Comparison of ENCODE assay signal across 15 cellular contexts in genomic region chr1:208047975-208048374, GRCh38.
DNase-seq lines count a peak whose midpoint lies in the region; ATAC-seq, FAIRE-seq and TF ChIP-seq lines count a peak whose summit lies in the region.
"Had no signal": no experiment of that assay in that cellular context is flagged by ENCODE, and none has a peak within 500 bp of the region (broad histone marks: within the 10 kb centered on the region; RNA-seq: fewer than 3 reads in every experiment).

No MANE protein-coding gene starts in this region.

- H3K9me3 ChIP-seq in right cardiac atrium (ENCODE audit: control insufficient read depth, low read length) = no peaks in the 10 kb centered on the region
- no peaks in the 10 kb centered on the region for H3K9me3 ChIP-seq in psoas muscle
- H3K9me3 ChIP-seq: adrenal gland had no signal

- H3K27ac ChIP-seq in right cardiac atrium (ENCODE audit: low read length) (peak overlapping the region; percentile 87), psoas muscle (peak overlapping the region; percentile 66)

- ATAC-seq in right cardiac atrium (peak; percentile 67 to 77), psoas muscle (peak; percentile 67 to 82 (median 77))

- intact Hi-C loops in right cardiac atrium (cut with DNase I) = no loop called here
- intact Hi-C loops in psoas muscle (cut with DNase I) = no loop called here

- H3K4me1 ChIP-seq in right cardiac atrium (ENCODE audit: control insufficient read depth, insufficient read depth, low read length) (no peaks in the 10 kb centered on the region), psoas muscle (peaks cover 23% of the 10 kb centered on the region)

- DNase-seq in choroid plexus epithelial cell (ENCODE audit: low read depth) (peak; percentile 41), right cardiac atrium (peak; percentile 69 to 87 (median 83)), psoas muscle (peak; percentile 68 to 80), NCI-H524 treated with DMSO at 0.1 percent for 48 hours (lab: John Stamatoyannopoulos, UW) (no peak), dedifferentiated amniotic fluid mesenchymal stem cell (ENCODE audit: extremely low spot score) (no peak), iPS-NIHi7 (ENCODE audit: extremely low spot score) (no peak), GM19239 (ENCODE audit: insufficient read length, low spot score) (no peak)
- DNase-seq: activated CD8-positive, alpha-beta memory T cell treated with anti-CD3 and anti-CD28 coated beads, Interleukin-2, amount 50 U/mL, for 4 hours; immature natural killer cell; NCI-H1105 treated with DMSO at 0.1 percent for 48 hours; NCI-H748 treated with DMSO at 0.1 percent for 48 hours; nephron progenitor cell had no signal

- TF ChIP-seq CTCF in choroid plexus epithelial cell (conservative IDR thresholded peaks at IDR 0.05; ENCODE audit: low read depth, low read length) (no peak), psoas muscle (IDR thresholded peaks at IDR 0.05) (no peak)

- H3K4me3 ChIP-seq in choroid plexus epithelial cell (ENCODE audit: low read depth, low read length) (no peak overlapping the region), right cardiac atrium (ENCODE audit: low read length) (no peak overlapping the region), psoas muscle (no peak overlapping the region)
- H3K4me3 ChIP-seq: adrenal gland had no signal

- WGBS in right cardiac atrium = 56% methylated on average over 6 of the region's 6 CpGs
- 12 to 30% (median 13%) methylated on average over 6 of the region's 6 CpGs for WGBS in psoas muscle, 3 donors

- no peak for FAIRE-seq in GM19239 (lab: Jason Lieb, UNC)
- FAIRE-seq: endothelial cell of umbilical vein, TTC549 had no signal

- peaks cover 0 to 61% of the 10 kb centered on the region in 2 donors for H3K36me3 ChIP-seq in psoas muscle (ENCODE audit: insufficient read depth in 1 of 2, low read depth in 1 of 2)

- H3K27me3 ChIP-seq in right cardiac atrium (ENCODE audit: control insufficient read depth, insufficient read depth) (no peaks in the 10 kb centered on the region), psoas muscle (ENCODE audit: insufficient read depth in 3 of 3, low read length in 2 of 3) (no peaks in the 10 kb centered on the region)
- H3K27me3 ChIP-seq: adrenal gland had no signal

Comparison
In these comparisons a context has a peak if more than half of its experiments do, and no peak if none do; other contexts are left out.
1. DNase-seq: peak in choroid plexus epithelial cell (single experiment), right cardiac atrium (3 of 3) and psoas muscle (2 of 2); none in NCI-H524 treated with DMSO at 0.1 percent for 48 hours (single experiment), dedifferentiated amniotic fluid mesenchymal stem cell (single experiment), iPS-NIHi7 (single experiment) and GM19239 (single experiment).